Comparison of ENCODE assay signal across 8 cellular contexts in the genomic region with DNA sequence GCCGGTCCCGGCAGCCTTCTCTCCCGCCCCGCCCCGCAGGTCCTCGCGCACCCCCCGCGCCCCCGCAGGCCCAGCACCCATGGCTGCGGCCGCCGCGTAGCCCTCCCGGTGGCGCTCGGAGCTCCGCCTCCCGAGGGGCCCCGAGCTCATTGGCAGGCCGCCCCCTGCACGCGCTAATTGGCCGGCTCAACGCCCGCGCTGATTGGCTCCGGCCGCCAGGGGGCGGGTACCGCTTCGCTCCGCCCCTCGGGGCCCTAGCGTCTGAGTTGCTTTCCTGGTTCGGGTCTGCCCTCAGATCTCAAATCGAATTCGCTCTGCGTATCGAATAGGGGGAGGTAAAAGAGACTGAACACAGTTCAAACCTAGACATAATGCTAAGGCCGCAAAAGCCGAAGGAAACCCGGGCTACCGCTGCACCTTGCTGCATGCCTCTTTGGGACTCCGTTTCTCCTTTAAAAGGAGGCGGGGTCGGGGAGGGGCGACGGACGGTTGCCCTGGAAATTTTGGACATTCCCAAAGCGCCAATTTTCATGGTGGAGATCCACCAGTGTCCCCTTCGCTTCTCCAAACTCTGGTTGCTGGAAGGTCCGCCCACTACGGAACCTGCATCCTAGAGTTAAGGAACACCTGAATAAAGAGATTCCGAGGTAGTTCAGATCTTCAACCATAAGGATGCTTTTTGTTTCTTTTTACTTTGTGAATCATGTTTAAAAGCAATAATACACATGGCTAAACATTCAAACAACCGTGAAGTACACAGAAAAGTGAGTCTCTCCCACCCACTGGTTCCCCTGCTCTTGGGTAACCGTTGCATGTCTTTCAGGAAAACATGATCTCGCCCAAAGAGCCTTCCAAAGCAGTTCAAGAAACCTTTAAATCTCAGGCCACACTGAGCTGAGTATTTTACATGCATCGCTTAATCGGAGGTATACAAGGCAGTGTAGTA. TPM values are rescaled to one million over a fixed set of nuclear protein-coding genes. Genes with fewer than 3 reads are reported as not detected.
DNase-seq lines count a peak whose midpoint lies in the region; TF ChIP-seq lines count a peak whose summit lies in the region.

A gene (minus strand): TSS at position 117 of the 946 bp plus-strand sequence. CDS start 463 bp downstream, outside the sequence.

- DNase-seq in COLO829 (ENCODE audit: low spot score) (peak; percentile 97), GM20000 (ENCODE audit: low spot score) (peak; percentile 99), HT1080 (ENCODE audit: low read depth) (peak; percentile 86), NOMO-1 treated with dmso at 0.1 percent for 144 hours (lab: John Stamatoyannopoulos, UW; ENCODE audit: unreplicated experiment) (peak; percentile 89), midbrain (lab: John Stamatoyannopoulos, UW) (peak; percentile 98)
- peak; percentile 84 for DNase-seq in activated CD8-positive, alpha-beta memory T cell treated with anti-CD3 and anti-CD28 coated beads, Interleukin-2, amount 50 U/mL, for 24 hours (ENCODE audit: extremely low read depth)
- DNase-seq in stimulated activated CD8-positive, alpha-beta memory T cell treated with anti-CD3 and anti-CD28 coated beads, Interleukin-2, amount 100 ng/mL, for 1 hour (ENCODE audit: low read depth in 2 of 2): peak; percentile 89 to 90

- TF ChIP-seq CTCF in GM20000 (IDR thresholded peaks at IDR 0.05; ENCODE audit: extremely low read depth, missing control alignments): no peak

- in situ Hi-C loops in endometrial microvascular endothelial cells (cut with HindIII; ENCODE audit: inconsistent ontology term, low pct_unique_long_range_greater_than_20kb, low sequenced_read_pairs): no loop called here

RNA-seq across cellular contexts. Expression of the gene that starts here (rescaled TPM):
- total RNA-seq in HT1080 (2014; rRNA removed; shearing (Covaris generic)): 44.4 and 50.1 TPM in 2 replicates
- polyA plus RNA-seq in HT1080 (2015; cell fraction: cytosol; rRNA removed): 43.2 and 50.3 TPM in 2 replicates
- 21.5 TPM in 2 replicates for polyA plus RNA-seq in HT1080 (2015; cell fraction: nucleus; rRNA removed)
- 96.8 TPM for total RNA-seq in endometrial microvascular endothelial cells (ENCODE audit: inconsistent ontology term)

Comparison
In these comparisons a context has a peak if more than half of its experiments do, and no peak if none do; other contexts are left out.
1. Peak in every context shown above with its lines: DNase-seq.